15 cellular contexts compared by ENCODE assay signal in genomic region chr3:129088312-129088711, GRCh38. TPM values are rescaled to one million over a fixed set of nuclear protein-coding genes. Genes with fewer than 3 reads are reported as not detected.
DNase-seq lines count a peak whose midpoint lies in the region; ATAC-seq, FAIRE-seq and TF ChIP-seq lines count a peak whose summit lies in the region.
"Not testable (repeated sequence)": the region's sequence is repeated elsewhere in the genome, so short reads cannot be mapped to it uniquely, and the experiment has no call there.
"Had no signal": no experiment of that assay in that cellular context is flagged by ENCODE, and none has a peak within 500 bp of the region (broad histone marks: within the 10 kb centered on the region; RNA-seq: fewer than 3 reads in every experiment).

No MANE protein-coding gene starts in this region.

- not testable (repeated sequence) for TF ChIP-seq CTCF in activated CD8-positive, alpha-beta T cell treated with anti-CD3 and anti-CD28 coated beads for 36 hours (IDR thresholded peaks at IDR 0.05); foreskin keratinocyte (conservative IDR thresholded peaks at IDR 0.05); right lobe of liver (IDR thresholded peaks at IDR 0.05)

- not testable (repeated sequence) for H3K9me3 ChIP-seq in right lobe of liver

- H3K9me3 Mint-ChIP-seq in activated CD8-positive, alpha-beta T cell treated with anti-CD3 and anti-CD28 coated beads for 36 hours; stimulated activated effector memory CD8-positive, alpha-beta T cell treated with anti-CD3 and anti-CD28 coated beads, Interleukin-12 subunit alpha, Interleukin-12 subunit beta, amount 100 ng/mL, for 72 hours: not testable (repeated sequence)

- H3K4me3 Mint-ChIP-seq in activated CD8-positive, alpha-beta T cell treated with anti-CD3 and anti-CD28 coated beads for 36 hours; stimulated activated effector memory CD8-positive, alpha-beta T cell treated with anti-CD3 and anti-CD28 coated beads, Interleukin-12 subunit alpha, Interleukin-12 subunit beta, amount 100 ng/mL, for 72 hours: not testable (repeated sequence)

- TF ChIP-seq POLR2A in right lobe of liver (IDR thresholded peaks at IDR 0.05), result not testable (repeated sequence)

- H3K27ac ChIP-seq in foreskin keratinocyte, right lobe of liver: not testable (repeated sequence)

- peak; percentile 26 for ATAC-seq in HG03342 (IDR thresholded peaks at IDR 0.05; ENCODE audit: unreplicated experiment)
- peak; percentile 4 for ATAC-seq in activated CD8-positive, alpha-beta T cell treated with anti-CD3 and anti-CD28 coated beads for 36 hours
- peak; percentile 2 for ATAC-seq in foreskin keratinocyte
- ATAC-seq in left ventricle myocardium superior, result peak; percentile 59
- ATAC-seq in right lobe of liver, result peak; percentile 14 to 77 (median 68)
- peak; percentile 3 for ATAC-seq in stimulated activated effector memory CD8-positive, alpha-beta T cell treated with anti-CD3 and anti-CD28 coated beads, Interleukin-12 subunit alpha, Interleukin-12 subunit beta, amount 100 ng/mL, for 72 hours

- DNase-seq in GM18507 (ENCODE audit: extremely low spot score, insufficient read length, low read depth); activated CD8-positive, alpha-beta T cell treated with anti-CD3 and anti-CD28 coated beads for 36 hours; foreskin keratinocyte; left ventricle myocardium superior; right lobe of liver; stimulated activated effector memory CD8-positive, alpha-beta T cell treated with anti-CD3 and anti-CD28 coated beads, Interleukin-12 subunit alpha, Interleukin-12 subunit beta, amount 100 ng/mL, for 72 hours (ENCODE audit: low spot score in 2 of 2): not testable (repeated sequence)

- peak; percentile 9 for FAIRE-seq in GM18507 (lab: Jason Lieb, UNC)

- not testable (repeated sequence) for H3K36me3 Mint-ChIP-seq in activated CD8-positive, alpha-beta T cell treated with anti-CD3 and anti-CD28 coated beads for 36 hours (ENCODE audit: low read depth)
- peaks cover 36% of the 10 kb centered on the region for H3K36me3 Mint-ChIP-seq in stimulated activated effector memory CD8-positive, alpha-beta T cell treated with anti-CD3 and anti-CD28 coated beads, Interleukin-12 subunit alpha, Interleukin-12 subunit beta, amount 100 ng/mL, for 72 hours

- intact Hi-C loops in activated CD8-positive, alpha-beta T cell treated with anti-CD3 and anti-CD28 coated beads for 36 hours (cut with micrococcal nuclease); left ventricle myocardium superior (cut with micrococcal nuclease); right lobe of liver (cut with DNase I): not testable (repeated sequence)

- not testable (repeated sequence) for H3K27ac Mint-ChIP-seq in activated CD8-positive, alpha-beta T cell treated with anti-CD3 and anti-CD28 coated beads for 36 hours; stimulated activated effector memory CD8-positive, alpha-beta T cell treated with anti-CD3 and anti-CD28 coated beads, Interleukin-12 subunit alpha, Interleukin-12 subunit beta, amount 100 ng/mL, for 72 hours

- POLR2A ChIA-PET in activated CD8-positive, alpha-beta T cell treated with anti-CD3 and anti-CD28 coated beads for 36 hours (lab: Charles Lee), result not testable (repeated sequence)

- not testable (repeated sequence) for H3K27me3 ChIP-seq in foreskin keratinocyte, right lobe of liver

- not testable (repeated sequence) for H3K27me3 Mint-ChIP-seq in activated CD8-positive, alpha-beta T cell treated with anti-CD3 and anti-CD28 coated beads for 36 hours

- CTCF ChIA-PET in activated CD8-positive, alpha-beta T cell treated with anti-CD3 and anti-CD28 coated beads for 36 hours (lab: Charles Lee), result not testable (repeated sequence)

- H3K4me3 ChIP-seq in right lobe of liver, result not testable (repeated sequence)

- WGBS in right lobe of liver (ENCODE audit: insufficient coverage, low coverage, low lambda C conversion rate, missing lambda C conversion rate), result no CpG with 5 or more reads among the region's 6 CpGs

- not testable (repeated sequence) for H3K4me1 ChIP-seq in foreskin keratinocyte, right lobe of liver

- peaks cover 0 to 19% (median 6%) of the 10 kb centered on the region in 4 donors for H3K36me3 ChIP-seq in right lobe of liver

- H3K4me1 Mint-ChIP-seq in activated CD8-positive, alpha-beta T cell treated with anti-CD3 and anti-CD28 coated beads for 36 hours (ENCODE audit: low read depth); stimulated activated effector memory CD8-positive, alpha-beta T cell treated with anti-CD3 and anti-CD28 coated beads, Interleukin-12 subunit alpha, Interleukin-12 subunit beta, amount 100 ng/mL, for 72 hours: not testable (repeated sequence)

RNA-seq across cellular contexts. Expression of gene GP9, which starts 27.7 kb away (rescaled TPM):
- not detected for total RNA-seq in activated CD8-positive, alpha-beta T cell treated with anti-CD3 and anti-CD28 coated beads for 36 hours
- not detected in 2 replicates for total RNA-seq in foreskin keratinocyte
- polyA plus RNA-seq in foreskin keratinocyte, result not detected in 2 replicates
- not detected for total RNA-seq in left ventricle myocardium superior
- total RNA-seq in right lobe of liver, result under 1 TPM in 1 of 6 experiments, not detected in 5; 0.50 TPM
- total RNA-seq: CD4-positive, alpha-beta T cell; H4; HT-29; LHCN-M2; MCF 10A; OCI-LY7; Peyer's patch; SJCRH30 had no signal

RNA-seq across cellular contexts. Expression of gene RAB43, which starts 33.3 kb away (rescaled TPM):
- total RNA-seq in activated CD8-positive, alpha-beta T cell treated with anti-CD3 and anti-CD28 coated beads for 36 hours, result 10 to 100 TPM; 41.6 to 44.1 TPM
- total RNA-seq in foreskin keratinocyte, result 13.5 and 19.3 TPM in 2 replicates
- polyA plus RNA-seq in foreskin keratinocyte, result 5.9 and 7.8 TPM in 2 replicates
- total RNA-seq in left ventricle myocardium superior, result 3.3 TPM
- 10 to 100 TPM; 21.8 to 67.2 (median 38.5) TPM for total RNA-seq in right lobe of liver

Comparison
In these comparisons a context has a peak if more than half of its experiments do, and no peak if none do; other contexts are left out.
1. ATAC-seq: peak in every context shown above with its lines; median percentile 68 in right lobe of liver; 59 in left ventricle myocardium superior; 26 in HG03342; 4 in activated CD8-positive, alpha-beta T cell treated with anti-CD3 and anti-CD28 coated beads for 36 hours; 3 in stimulated activated effector memory CD8-positive, alpha-beta T cell treated with anti-CD3 and anti-CD28 coated beads, Interleukin-12 subunit alpha, Interleukin-12 subunit beta, amount 100 ng/mL, for 72 hours; 2 in foreskin keratinocyte.